In the genomic region with DNA sequence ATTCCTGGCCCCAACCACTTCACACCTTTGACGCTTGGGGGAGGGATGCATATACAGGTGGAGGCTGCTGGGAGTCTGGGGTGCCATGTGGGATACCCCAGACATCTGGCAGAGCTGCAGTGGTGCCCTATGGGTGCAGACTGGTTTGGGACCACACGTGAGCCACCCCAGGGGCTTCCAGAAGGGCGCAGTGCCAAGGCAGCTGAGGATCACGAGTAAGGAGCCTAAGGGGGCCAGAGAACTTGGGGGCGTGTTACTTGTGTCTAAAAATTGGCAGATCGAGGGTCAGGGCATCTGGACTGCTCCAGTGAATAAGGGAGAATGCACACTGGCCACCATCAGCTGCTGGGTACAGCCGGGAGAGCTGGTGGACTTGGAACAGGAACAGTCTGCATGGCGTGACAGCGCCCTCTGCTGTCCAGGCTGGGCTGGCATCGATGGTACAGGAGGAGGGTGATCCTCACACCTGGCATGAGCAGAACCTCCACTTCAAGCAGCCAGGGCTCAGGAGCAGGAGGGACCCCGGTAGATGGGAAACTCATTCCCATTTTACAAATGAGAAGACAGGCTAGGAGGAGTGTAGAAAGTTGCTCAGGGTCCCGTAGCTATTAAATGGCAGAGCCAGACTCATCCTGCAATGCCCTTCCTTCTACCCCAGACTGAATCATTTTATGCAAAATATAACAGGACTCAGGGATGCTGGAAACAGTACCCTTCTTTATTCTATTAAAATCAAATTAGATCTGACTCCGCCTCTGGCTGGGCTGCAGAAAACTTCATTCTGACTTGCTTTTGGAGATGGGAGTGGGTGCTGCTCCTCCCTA, we compare ENCODE assay signal across 8 cellular contexts.
A peak's percentile ranks its signal among the peaks of the same experiment; 100 is the strongest.
DNase-seq lines count a peak whose midpoint lies in the region; ATAC-seq, FAIRE-seq and TF ChIP-seq lines count a peak whose summit lies in the region.

No MANE protein-coding gene starts in this region.

- FAIRE-seq in A549 (lab: Jason Lieb, UNC) (peak; percentile 92), pancreas (lab: Jason Lieb, UNC) (no peak)

- in situ Hi-C loops in transverse colon (cut with MboI; ENCODE audit: low pct_ligation_motif_present in 1 of 4, low pct_unique_long_range_greater_than_20kb in 1 of 4, low sequenced_read_pairs in 3 of 4), result loop anchor here in 3 of 4 donors (5.0 to 25.0 kb wide), 4 partner anchors 72 to 177 kb away; no protein-coding TSS in a partner anchor

- no peak overlapping the region for H3K4me3 ChIP-seq in A549
- H3K4me3 ChIP-seq in pancreas, result no peak overlapping the region
- no peak overlapping the region for H3K4me3 ChIP-seq in transverse colon

- peak; percentile 100 for TF ChIP-seq RAD21 in A549 (conservative IDR thresholded peaks at IDR 0.05 in 1 of 2, IDR thresholded peaks at IDR 0.05 in 1 of 2)

- H3K36me3 ChIP-seq in pancreas (no peaks in the 10 kb centered on the region), transverse colon (no peaks in the 10 kb centered on the region)

- DNase-seq in A549 (ENCODE audit: low read depth in 1 of 2, low spot score in 1 of 2) (peak; percentile 91 to 93), NCI-H1105 (lab: John Stamatoyannopoulos, UW) (peak; percentile 72), SKM-1 treated with dmso at 0.1 percent for 144 hours (lab: John Stamatoyannopoulos, UW; ENCODE audit: unreplicated experiment) (peak; percentile 88), glomerular visceral epithelial cell (ENCODE audit: extremely low spot score) (peak; percentile 85), pancreas (peak; percentile 85 to 99 (median 95)), transverse colon (peak; percentile 92)
- DNase-seq in activated naive CD4-positive, alpha-beta T cell treated with anti-CD3 and anti-CD28 coated beads, Interleukin-2, amount 10 ng/mL, durations not matched to agents 7 days and 5 days, result peak; percentile 92

- no peaks in the 10 kb centered on the region for H3K9me3 Mint-ChIP-seq in activated naive CD4-positive, alpha-beta T cell treated with anti-CD3 and anti-CD28 coated beads, Interleukin-2, amount 10 ng/mL, durations not matched to agents 7 days and 5 days

- no peak overlapping the region for H3K4me2 ChIP-seq in A549

- no peaks in the 10 kb centered on the region for H3K4me1 Mint-ChIP-seq in activated naive CD4-positive, alpha-beta T cell treated with anti-CD3 and anti-CD28 coated beads, Interleukin-2, amount 10 ng/mL, durations not matched to agents 7 days and 5 days

- H3K4me1 ChIP-seq in A549 (peaks cover 24% of the 10 kb centered on the region), pancreas (no peaks in the 10 kb centered on the region), transverse colon (peaks cover 0 to 17% (median 13%) of the 10 kb centered on the region in 4 donors)

- POLR2A ChIA-PET in A549 (lab: Yijun Ruan, JAX), result no interaction called here

- H3K36me3 Mint-ChIP-seq in activated naive CD4-positive, alpha-beta T cell treated with anti-CD3 and anti-CD28 coated beads, Interleukin-2, amount 10 ng/mL, durations not matched to agents 7 days and 5 days, result no peaks in the 10 kb centered on the region

- no peak overlapping the region for H3K4me3 Mint-ChIP-seq in activated naive CD4-positive, alpha-beta T cell treated with anti-CD3 and anti-CD28 coated beads, Interleukin-2, amount 10 ng/mL, durations not matched to agents 7 days and 5 days

- intact Hi-C loops in pancreas (cut with DNase I), result loop anchor here in 2 of 3 donors (2.0 to 5.0 kb wide), 4 partner anchors 62 to 85 kb away; partner anchors contain the start of gene ATOH8 (in 1 of the 2)
- intact Hi-C loops in transverse colon (cut with DNase I; ENCODE audit: low total_unique reads), result loop anchor here (2.0 kb wide), 1 partner anchor 85 kb away; no protein-coding TSS in a partner anchor

- WGBS in A549 (ENCODE audit: missing lambda C conversion rate), result 20% methylated on average over 13 of the region's 13 CpGs
- WGBS in pancreas, 2 donors, result 18 to 22% methylated on average over 13 of the region's 13 CpGs
- 31 to 46% methylated on average over 2 to 13 of the region's 13 CpGs for WGBS in transverse colon (ENCODE audit: low coverage in 1 of 2), 2 donors

- H3K9me3 ChIP-seq in A549 (no peaks in the 10 kb centered on the region), pancreas (no peaks in the 10 kb centered on the region), transverse colon (no peaks in the 10 kb centered on the region)

- peaks cover 51% of the 10 kb centered on the region for H3K27me3 Mint-ChIP-seq in activated naive CD4-positive, alpha-beta T cell treated with anti-CD3 and anti-CD28 coated beads, Interleukin-2, amount 10 ng/mL, durations not matched to agents 7 days and 5 days

- H3K27me3 ChIP-seq in pancreas (no peaks in the 10 kb centered on the region), transverse colon (no peaks in the 10 kb centered on the region)

- H3K27ac Mint-ChIP-seq in activated naive CD4-positive, alpha-beta T cell treated with anti-CD3 and anti-CD28 coated beads, Interleukin-2, amount 10 ng/mL, durations not matched to agents 7 days and 5 days, result no peak overlapping the region

- ATAC-seq in A549 (peak; percentile 97 to 99), GM19023 (IDR thresholded peaks at IDR 0.05; ENCODE audit: unreplicated experiment) (peak; percentile 74), pancreas (peak; percentile 95 to 99 (median 98))

- TF ChIP-seq EP300 in A549 (IDR thresholded peaks at IDR 0.05), result no peak
- TF ChIP-seq EP300 in transverse colon (IDR thresholded peaks at IDR 0.05; ENCODE audit: low read depth), result no peak

- H3K27ac ChIP-seq in A549 (peak overlapping the region; percentile 52 to 71), pancreas (peak overlapping the region in 1 of 4 donors; percentile 19), transverse colon (no peak overlapping the region)

- TF ChIP-seq CTCF in A549 (IDR thresholded peaks at IDR 0.05) (peak; percentile 98), pancreas (IDR thresholded peaks at IDR 0.05) (peak; percentile 88 to 92 (median 90)), transverse colon (IDR thresholded peaks at IDR 0.05) (peak; percentile 92 to 94 (median 93))

- TF ChIP-seq POLR2A in A549 (IDR thresholded peaks at IDR 0.05; ENCODE audit: low read length), result no peak
- no peak for TF ChIP-seq POLR2A in transverse colon (IDR thresholded peaks at IDR 0.05)

- CTCF ChIA-PET in A549 (lab: Yijun Ruan, JAX), result interaction anchor here (0.6 to 35.1 kb wide), 69 partner anchors 11 to 659 kb away, joined by 3 to 1675 read pairs (median 5); partner anchors contain the start of genes ATOH8, GNLY and ST3GAL5
- CTCF ChIA-PET in activated naive CD4-positive, alpha-beta T cell treated with anti-CD3 and anti-CD28 coated beads, Interleukin-2, amount 10 ng/mL, durations not matched to agents 7 days and 5 days (lab: Charles Lee), result interaction anchor here (0.6 to 6.7 kb wide), 34 partner anchors 10 to 298 kb away, joined by 3 to 91 read pairs (median 6); partner anchors contain the start of gene ATOH8

TF ChIP-seq in A549, 52 proteins besides CTCF, POLR2A, EP300 and RAD21:
- TF ChIP-seq SMC3 (IDR thresholded peaks at IDR 0.05) (peak; percentile 100), MYC (IDR thresholded peaks at IDR 0.05; ENCODE audit: borderline replicate concordance, low read length) (no peak), GATA3 (IDR thresholded peaks at IDR 0.05; ENCODE audit: borderline replicate concordance) (no peak), ESRRA (IDR thresholded peaks at IDR 0.05; ENCODE audit: borderline replicate concordance, low read length) (no peak), JUN (IDR thresholded peaks at IDR 0.05) (no peak), REST (IDR thresholded peaks at IDR 0.05) (no peak), PBX3 (IDR thresholded peaks at IDR 0.05) (no peak), HDAC2 (IDR thresholded peaks at IDR 0.05) (no peak)
- TF ChIP-seq, protein P1, sequence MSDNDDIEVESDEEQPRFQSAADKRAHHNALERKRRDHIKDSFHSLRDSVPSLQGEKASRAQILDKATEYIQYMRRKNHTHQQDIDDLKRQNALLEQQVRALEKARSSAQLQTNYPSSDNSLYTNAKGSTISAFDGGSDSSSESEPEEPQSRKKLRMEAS (IDR thresholded peaks at IDR 0.05), result peak; percentile 62; the same call in 1 of the 2 replicates

Comparison
In these comparisons a context has a peak if more than half of its experiments do, and no peak if none do; other contexts are left out.
1. H3K27ac ChIP-seq: peak in A549 (2 of 2); none in transverse colon (0 of 4).
2. Peak in every context shown above with its lines, with median percentiles within 50 percentile points of each other: ATAC-seq, DNase-seq and CTCF ChIP-seq.